2 cellular contexts compared by ENCODE assay signal in the genomic region with DNA sequence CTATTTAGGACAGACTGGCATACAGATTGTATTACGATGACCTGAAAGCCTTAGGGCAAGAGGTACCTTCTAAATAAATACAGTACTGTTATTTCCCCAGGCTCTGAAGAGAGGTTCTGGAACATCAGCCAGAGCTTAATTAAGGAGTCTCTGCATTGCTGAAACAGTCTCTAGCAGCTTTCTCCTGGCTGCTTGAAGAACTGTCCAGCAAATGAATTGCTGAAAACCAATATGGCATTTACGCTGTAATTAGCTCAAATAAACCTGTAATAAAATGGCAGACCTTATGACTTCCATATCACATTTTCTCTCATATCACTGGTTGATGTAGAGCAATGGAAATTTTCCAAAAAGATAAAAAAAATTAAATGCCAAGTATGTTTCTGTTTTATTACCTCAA.
TF ChIP-seq lines count a peak whose summit lies in the region.

No MANE protein-coding gene starts in this region.

TF ChIP-seq in HEK293, 187 proteins besides CTCF, POLR2A, EP300 and RAD21 (continued from another document):
- TF ChIP-seq REST (tag by site-specific recombination; IDR thresholded peaks at IDR 0.05) = peak; percentile 79

TF ChIP-seq in GM12878, 131 proteins besides CTCF, POLR2A, EP300 and RAD21 (continued from another document):
- peak; percentile 70 for TF ChIP-seq REST (IDR thresholded peaks at IDR 0.05; ENCODE audit: low read depth, low read length)
